Comparison of ENCODE assay signal across 1 cellular context in the genomic region with DNA sequence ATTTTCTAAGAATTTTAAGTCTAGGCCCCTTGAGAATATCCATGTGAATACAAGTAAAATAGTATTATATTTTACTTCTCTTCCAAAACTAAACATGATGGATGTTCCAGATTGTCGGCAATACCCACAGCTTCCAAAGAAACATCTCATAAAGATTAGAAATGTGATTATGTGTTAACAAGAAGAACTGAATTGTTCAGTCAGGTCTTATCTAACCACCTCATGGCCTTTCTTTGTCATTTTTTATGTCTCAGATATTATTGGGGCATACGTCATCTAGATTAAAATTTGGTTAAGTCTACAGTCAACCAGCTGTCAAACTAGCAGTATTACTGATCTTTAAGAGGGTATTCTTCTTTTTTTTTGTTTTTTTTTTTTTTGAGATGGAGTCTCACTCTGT.
A peak's percentile ranks its signal among the peaks of the same experiment; 100 is the strongest.
TF ChIP-seq lines count a peak whose summit lies in the region.

No MANE protein-coding gene starts in this region.

TF ChIP-seq in HEK293, 187 proteins besides CTCF, POLR2A, EP300 and RAD21 (continued from another document):
- peak; percentile 76; the same call in 1 of the 2 replicates for TF ChIP-seq ZNF843 (tag by site-specific recombination; IDR thresholded peaks at IDR 0.05)
- no peak for TF ChIP-seq ZSCAN16 (tag by site-specific recombination; IDR thresholded peaks at IDR 0.05)
- TF ChIP-seq, protein P1, sequence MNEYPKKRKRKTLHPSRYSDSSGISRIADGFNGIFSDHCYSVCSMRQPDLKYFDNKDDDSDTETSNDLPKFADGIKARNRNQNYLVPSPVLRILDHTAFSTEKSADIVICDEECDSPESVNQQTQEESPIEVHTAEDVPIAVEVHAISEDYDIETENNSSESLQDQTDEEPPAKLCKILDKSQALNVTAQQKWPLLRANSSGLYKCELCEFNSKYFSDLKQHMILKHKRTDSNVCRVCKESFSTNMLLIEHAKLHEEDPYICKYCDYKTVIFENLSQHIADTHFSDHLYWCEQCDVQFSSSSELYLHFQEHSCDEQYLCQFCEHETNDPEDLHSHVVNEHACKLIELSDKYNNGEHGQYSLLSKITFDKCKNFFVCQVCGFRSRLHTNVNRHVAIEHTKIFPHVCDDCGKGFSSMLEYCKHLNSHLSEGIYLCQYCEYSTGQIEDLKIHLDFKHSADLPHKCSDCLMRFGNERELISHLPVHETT (tag by site-specific recombination; IDR thresholded peaks at IDR 0.05), result no peak
